Comparison of ENCODE assay signal across 1 cellular context in the genomic region with DNA sequence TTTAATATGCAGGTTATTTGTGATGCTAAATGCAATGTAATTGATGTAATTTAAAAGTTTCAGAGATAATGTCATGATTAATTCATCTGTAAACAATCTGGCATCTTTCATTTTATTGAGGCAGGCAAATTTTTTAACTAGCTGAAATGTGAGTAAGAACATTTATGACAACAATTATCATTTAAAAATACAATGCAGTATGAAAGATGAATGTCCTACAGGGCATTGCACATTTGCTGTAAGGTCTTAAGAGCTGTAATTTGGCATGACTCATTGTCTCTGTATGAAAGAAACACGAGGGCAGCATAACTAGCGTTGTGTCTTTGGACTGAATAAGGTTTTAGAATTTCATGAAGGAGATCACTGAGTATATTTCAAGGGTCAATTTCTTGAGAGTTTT.
TF ChIP-seq lines count a peak whose summit lies in the region.

No MANE protein-coding gene starts in this region.

TF ChIP-seq in SK-N-SH treated with all-trans-retinoic acid at 6 μM for 48 hours, 23 proteins besides CTCF, POLR2A, EP300 and RAD21 (continued from another document):
- TF ChIP-seq, protein P1, sequence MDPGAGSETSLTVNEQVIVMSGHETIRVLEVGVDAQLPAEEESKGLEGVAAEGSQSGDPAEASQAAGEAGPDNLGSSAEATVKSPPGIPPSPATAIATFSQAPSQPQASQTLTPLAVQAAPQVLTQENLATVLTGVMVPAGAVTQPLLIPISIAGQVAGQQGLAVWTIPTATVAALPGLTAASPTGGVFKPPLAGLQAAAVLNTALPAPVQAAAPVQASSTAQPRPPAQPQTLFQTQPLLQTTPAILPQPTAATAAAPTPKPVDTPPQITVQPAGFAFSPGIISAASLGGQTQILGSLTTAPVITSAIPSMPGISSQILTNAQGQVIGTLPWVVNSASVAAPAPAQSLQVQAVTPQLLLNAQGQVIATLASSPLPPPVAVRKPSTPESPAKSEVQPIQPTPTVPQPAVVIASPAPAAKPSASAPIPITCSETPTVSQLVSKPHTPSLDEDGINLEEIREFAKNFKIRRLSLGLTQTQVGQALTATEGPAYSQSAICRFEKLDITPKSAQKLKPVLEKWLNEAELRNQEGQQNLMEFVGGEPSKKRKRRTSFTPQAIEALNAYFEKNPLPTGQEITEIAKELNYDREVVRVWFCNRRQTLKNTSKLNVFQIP (CRISPR knock-in tag; IDR thresholded peaks at IDR 0.05; ENCODE audit: borderline replicate concordance, low read depth): peak; percentile 97
- TF ChIP-seq SNAI2 (CRISPR knock-in tag; IDR thresholded peaks at IDR 0.05): no peak
- TF ChIP-seq ARNTL (CRISPR knock-in tag; IDR thresholded peaks at IDR 0.05; ENCODE audit: borderline replicate concordance, low read depth): no peak
TF ChIP-seq in SK-N-SH treated with all-trans-retinoic acid at 6 μM for 48 hours: peak in this region for 6.
